ENCODE assay signal across 17 cellular contexts in the genomic region with DNA sequence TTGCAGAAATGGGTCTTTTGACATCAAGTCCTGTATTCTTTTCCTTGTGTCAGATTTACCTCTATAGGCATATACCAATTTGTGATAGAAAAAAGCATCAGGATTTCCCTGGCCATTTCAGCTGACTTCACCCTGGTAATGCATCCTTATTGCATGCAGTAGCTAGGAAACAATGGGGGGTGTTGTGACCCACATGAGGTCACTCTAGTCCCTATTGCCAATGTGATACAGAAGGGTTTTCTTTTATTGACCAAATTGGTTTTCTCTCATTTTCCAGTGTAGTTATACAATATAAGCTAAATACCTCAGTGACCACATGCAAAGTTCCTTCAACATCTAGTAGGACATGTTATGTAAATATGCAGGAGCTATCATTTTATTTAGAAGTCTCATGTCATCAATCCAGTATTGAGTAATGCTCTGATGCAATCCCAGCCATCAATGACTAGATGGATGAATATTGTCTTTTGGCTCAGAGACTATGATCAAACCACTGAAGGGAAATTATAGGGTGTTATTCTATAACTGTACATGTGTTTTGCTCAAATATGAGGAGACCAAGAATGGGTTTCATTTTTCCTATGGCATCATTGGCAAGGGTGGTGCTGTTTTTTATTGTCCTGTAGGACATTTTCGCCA.
"Had no signal": no experiment of that assay in that cellular context is flagged by ENCODE, and none has a peak within 500 bp of the region (broad histone marks: within the 10 kb centered on the region; RNA-seq: fewer than 3 reads in every experiment).

No MANE protein-coding gene starts in this region.

- H3K9me3 ChIP-seq: lower lobe of right lung, sigmoid colon, SJCRH30, suprapubic skin had no signal

- DNase-seq: activated CD4-positive, alpha-beta memory T cell treated with anti-CD3 and anti-CD28 coated beads for 36 hours; activated CD8-positive, alpha-beta memory T cell treated with anti-CD3 and anti-CD28 coated beads, Interleukin-2, amount 50 U/mL, for 4 hours; activated gamma-delta T cell treated with Interleukin-2 at 50 U/mL for 16 hours; brain microvascular endothelial cell; dermis blood vessel endothelial cell; erythroblast; lower lobe of right lung; sigmoid colon; SJCRH30; SW 1271 had no signal

- H3K4me1 ChIP-seq: lower lobe of right lung, sigmoid colon, SJCRH30, suprapubic skin had no signal

- H3K4me1 Mint-ChIP-seq: stimulated activated memory B cell treated with anti-CD40 and anti-IgM and Interleukin-4, amounts not matched to agents 10 μg/mL and 1 μg/mL and 100 μg/mL, for 72 hours had no signal

- ATAC-seq: activated CD4-positive, CD25-positive, alpha-beta regulatory T cell treated with anti-CD3 and anti-CD28 coated beads, Interleukin-2, amount 50 U/mL, for 24 hours; lower lobe of right lung; stimulated activated memory B cell treated with anti-CD40 and anti-IgM and Interleukin-4, amounts not matched to agents 10 μg/mL and 1 μg/mL and 100 μg/mL, for 72 hours had no signal

- H3K4me3 ChIP-seq: lower lobe of right lung, neural progenitor cell, sigmoid colon, SJCRH30, suprapubic skin had no signal

- H3K27me3 ChIP-seq: brain microvascular endothelial cell, neural progenitor cell, sigmoid colon, SJCRH30, suprapubic skin had no signal

- H3K27ac Mint-ChIP-seq: activated CD4-positive, alpha-beta memory T cell treated with anti-CD3 and anti-CD28 coated beads for 36 hours; activated naive CD8-positive, alpha-beta T cell; neural progenitor cell; stimulated activated memory B cell treated with anti-CD40 and anti-IgM and Interleukin-4, amounts not matched to agents 10 μg/mL and 1 μg/mL and 100 μg/mL, for 72 hours; T-helper 2 cell treated with Interferon-gamma antibody and Interleukin-4, amounts not matched to agents 5 μg/mL and 100 μg/mL, for 36 hours; type B pancreatic cell had no signal

- H3K36me3 ChIP-seq: brain microvascular endothelial cell, lower lobe of right lung, neural progenitor cell, sigmoid colon, SJCRH30, suprapubic skin had no signal

- H3K27ac ChIP-seq: brain microvascular endothelial cell, lower lobe of right lung, neural progenitor cell, sigmoid colon, SJCRH30, suprapubic skin had no signal

- H3K27me3 Mint-ChIP-seq: activated CD4-positive, alpha-beta memory T cell treated with anti-CD3 and anti-CD28 coated beads for 36 hours; activated naive CD8-positive, alpha-beta T cell; stimulated activated memory B cell treated with anti-CD40 and anti-IgM and Interleukin-4, amounts not matched to agents 10 μg/mL and 1 μg/mL and 100 μg/mL, for 72 hours; type B pancreatic cell had no signal

- H3K4me3 Mint-ChIP-seq: activated CD4-positive, alpha-beta memory T cell treated with anti-CD3 and anti-CD28 coated beads for 36 hours; activated naive CD8-positive, alpha-beta T cell; neural progenitor cell; stimulated activated memory B cell treated with anti-CD40 and anti-IgM and Interleukin-4, amounts not matched to agents 10 μg/mL and 1 μg/mL and 100 μg/mL, for 72 hours; T-helper 2 cell treated with Interferon-gamma antibody and Interleukin-4, amounts not matched to agents 5 μg/mL and 100 μg/mL, for 36 hours; type B pancreatic cell had no signal

- H3K9me3 Mint-ChIP-seq: activated CD4-positive, alpha-beta memory T cell treated with anti-CD3 and anti-CD28 coated beads for 36 hours; neural progenitor cell; stimulated activated memory B cell treated with anti-CD40 and anti-IgM and Interleukin-4, amounts not matched to agents 10 μg/mL and 1 μg/mL and 100 μg/mL, for 72 hours; T-helper 2 cell treated with Interferon-gamma antibody and Interleukin-4, amounts not matched to agents 5 μg/mL and 100 μg/mL, for 36 hours; type B pancreatic cell had no signal

- H3K36me3 Mint-ChIP-seq: neural progenitor cell, type B pancreatic cell had no signal
